Comparison of ENCODE assay signal across 22 cellular contexts in genomic region chr10:133179651-133180050, GRCh38. TPM values are rescaled to one million over a fixed set of nuclear protein-coding genes. Genes with fewer than 3 reads are reported as not detected.
"Had no signal": no experiment of that assay in that cellular context is flagged by ENCODE, and none has a peak within 500 bp of the region (broad histone marks: within the 10 kb centered on the region; RNA-seq: fewer than 3 reads in every experiment).

No MANE protein-coding gene starts in this region.

- H3K27me3 Mint-ChIP-seq: type B pancreatic cell had no signal

- H3K4me3 ChIP-seq: coronary artery, heart left ventricle, left ventricle myocardium inferior, lung, psoas muscle, sigmoid colon, skin epidermis, uterus had no signal

- H3K27me3 ChIP-seq: uterus had no signal

- H3K4me3 Mint-ChIP-seq: natural killer cell treated with Interleukin-12 subunit alpha and Interleukin-12 subunit beta and Interleukin-15 and Interleukin-18, amount 100 ng/mL, for 72 hours; type B pancreatic cell had no signal

- H3K27ac Mint-ChIP-seq: natural killer cell treated with Interleukin-12 subunit alpha and Interleukin-12 subunit beta and Interleukin-15 and Interleukin-18, amount 100 ng/mL, for 72 hours; type B pancreatic cell had no signal

- H3K27ac ChIP-seq: coronary artery, heart left ventricle, left ventricle myocardium inferior, parathyroid adenoma, psoas muscle, sigmoid colon, skin epidermis, uterus had no signal

- H3K36me3 ChIP-seq: heart left ventricle, left ventricle myocardium inferior, sigmoid colon, uterus had no signal

- H3K36me3 Mint-ChIP-seq: natural killer cell treated with Interleukin-12 subunit alpha and Interleukin-12 subunit beta and Interleukin-15 and Interleukin-18, amount 100 ng/mL, for 72 hours had no signal

- H3K9me3 ChIP-seq: heart left ventricle, left ventricle myocardium inferior, psoas muscle, sigmoid colon, uterus had no signal

- DNase-seq: effector CD4-positive, alpha-beta T cell; foreskin melanocyte; hypothalamus; left ventricle myocardium inferior; mesenchymal stem cell; midbrain; retina; sigmoid colon; stimulated activated CD4-positive, alpha-beta T cell treated with anti-CD3 and anti-CD28 coated beads, Interleukin-12 subunit alpha, Interleukin-12 subunit beta, amount 100 ng/mL, for 4 hours; stimulated activated naive CD4-positive, alpha-beta T cell treated with Interleukin-2 at 50 U/mL for 16 hours; uterus had no signal

- ATAC-seq: heart left ventricle; natural killer cell treated with Interleukin-12 subunit alpha and Interleukin-12 subunit beta and Interleukin-15 and Interleukin-18, amount 100 ng/mL, for 72 hours; psoas muscle had no signal

- H3K9me3 Mint-ChIP-seq: type B pancreatic cell had no signal

- H3K4me1 ChIP-seq: heart left ventricle, left ventricle myocardium inferior, parathyroid adenoma, psoas muscle, sigmoid colon, uterus had no signal

- H3K9ac ChIP-seq: parathyroid adenoma had no signal

RNA-seq across cellular contexts. Expression of gene UTF1, which starts 50.4 kb away (rescaled TPM):
- total RNA-seq: cerebellum; dermis microvascular lymphatic vessel endothelial cell; heart left ventricle; left ventricle myocardium inferior; natural killer cell treated with Interleukin-12 subunit alpha and Interleukin-12 subunit beta and Interleukin-15 and Interleukin-18, amount 100 ng/mL, for 72 hours; omental fat pad; psoas muscle; sigmoid colon; uterus had no signal

RNA-seq across cellular contexts. Expression of gene VENTX, which starts 58.0 kb away (rescaled TPM):
- total RNA-seq: dermis microvascular lymphatic vessel endothelial cell; natural killer cell treated with Interleukin-12 subunit alpha and Interleukin-12 subunit beta and Interleukin-15 and Interleukin-18, amount 100 ng/mL, for 72 hours had no signal
